Comparison of ENCODE assay signal across 10 cellular contexts in genomic region chr5:93532370-93532769, GRCh38. TPM values are rescaled to one million over a fixed set of nuclear protein-coding genes. Genes with fewer than 3 reads are reported as not detected.
DNase-seq lines count a peak whose midpoint lies in the region; ATAC-seq and TF ChIP-seq lines count a peak whose summit lies in the region.
"Had no signal": no experiment of that assay in that cellular context is flagged by ENCODE, and none has a peak within 500 bp of the region (broad histone marks: within the 10 kb centered on the region; RNA-seq: fewer than 3 reads in every experiment).

No MANE protein-coding gene starts in this region.

- TF ChIP-seq POLR2A in IMR-90 (IDR thresholded peaks at IDR 0.05; ENCODE audit: low read depth, low read length): no peak
- no peak for TF ChIP-seq POLR2A in testis (IDR thresholded peaks at IDR 0.05)

- H2AK9ac ChIP-seq in IMR-90 (replicated peaks; ENCODE audit: low read depth, low read length, poor library complexity): no peak overlapping the region

- BruUV-seq in IMR-90 (replicated peaks; lab: Mats Ljungman, UMichigan): no TSS peak

- intact Hi-C loops in IMR-90 (cut with micrococcal nuclease): no loop called here
- intact Hi-C loops in left colon (cut with DNase I, micrococcal nuclease): no loop called here
- intact Hi-C loops in testis (cut with DNase I; ENCODE audit: low total_unique reads): no loop called here

- H4K20me1 ChIP-seq in IMR-90 (ENCODE audit: insufficient read depth, low read length): no peaks in the 10 kb centered on the region

- H2BK15ac ChIP-seq in IMR-90 (ENCODE audit: low read depth, low read length): no peak overlapping the region

- H3K79me2 ChIP-seq in trophoblast cell (ENCODE audit: control insufficient read depth, insufficient read depth, low read length, poor library complexity): no peaks in the 10 kb centered on the region

- no peak overlapping the region for H2AFZ ChIP-seq in IMR-90 (replicated peaks; ENCODE audit: low read length, poor library complexity)
- H2AFZ ChIP-seq in trophoblast cell (ENCODE audit: insufficient read depth, low read length, poor library complexity): no peak overlapping the region

- 0 out of 2 replicates have a peak overlapping the region, but pooled peaks have one; percentile 2 for H2BK120ac ChIP-seq in IMR-90 (ENCODE audit: low read depth, low read length)
- no peak overlapping the region for H2BK120ac ChIP-seq in trophoblast cell (ENCODE audit: insufficient read depth, low read length, poor library complexity)

- H3K27ac ChIP-seq in IMR-90 (ENCODE audit: insufficient read depth, low read length) (peak overlapping the region; percentile 32; the same call in 1 of the 2 replicates), caudate nucleus (ENCODE audit: low read depth, low read length) (no peak overlapping the region), testis (peak overlapping the region in 1 of 2 donors; percentile 13), trophoblast cell (ENCODE audit: low read depth, low read length) (no peak overlapping the region)

- no peak overlapping the region for H4K12ac ChIP-seq in trophoblast cell (ENCODE audit: low read depth, low read length)

- H4K5ac ChIP-seq in IMR-90 (ENCODE audit: low read depth, low read length): no peak overlapping the region

- DNase-seq in IMR-90: peak; percentile 94
- peak in 41 of 61 donors; percentile 0 to 83 (median 17) for DNase-seq in caudate nucleus (lab: John Stamatoyannopoulos, UW)
- peak; percentile 23 to 34 for DNase-seq in left colon
- DNase-seq in testis: peak; percentile 79
- no peak for DNase-seq in D341Med (ENCODE audit: low spot score)
- DNase-seq in trophoblast cell: no peak
- DNase-seq in HUDEP-2 (lab: John Stamatoyannopoulos, UW; ENCODE audit: unreplicated experiment in 76 of 76): no peak

- H3K4ac ChIP-seq in IMR-90 (ENCODE audit: low read depth, low read length) (no peak overlapping the region; the same call in 1 of the 2 replicates), trophoblast cell (ENCODE audit: low read depth, low read length) (no peak overlapping the region)

- H2BK5ac ChIP-seq in IMR-90 (ENCODE audit: low read depth, low read length, poor library complexity, severe bottlenecking) (peak overlapping the region; percentile 36), trophoblast cell (ENCODE audit: low read depth, low read length, poor library complexity) (no peak overlapping the region)

- peaks cover 4% of the 10 kb centered on the region for H3K9me3 ChIP-seq in IMR-90 (ENCODE audit: control insufficient read depth, insufficient read depth, low read length)
- no peaks in the 10 kb centered on the region for H3K9me3 ChIP-seq in testis
- H3K9me3 ChIP-seq in trophoblast cell (ENCODE audit: insufficient read depth, low read depth, low read length): no peaks in the 10 kb centered on the region

- H3K56ac ChIP-seq in IMR-90 (ENCODE audit: extremely low read depth, insufficient read depth, low read length): 0 out of 2 replicates have a peak overlapping the region, but pooled peaks have one; percentile 9

- H2AK5ac ChIP-seq in IMR-90 (ENCODE audit: low read depth, low read length) (no peak overlapping the region), trophoblast cell (ENCODE audit: low read length) (no peak overlapping the region)

- H3K9me1 ChIP-seq in IMR-90 (ENCODE audit: insufficient read depth, low read length): 0 out of 2 replicates have a peak, but pooled peaks cover 3% of the 10 kb centered on the region

- H4K8ac ChIP-seq in IMR-90 (ENCODE audit: low read depth in 2 of 2, low read length in 2 of 2): peak overlapping the region in 1 of 2 experiments; percentile 8; a peak in 1 of 4 replicates
- H4K8ac ChIP-seq in trophoblast cell (ENCODE audit: low read depth, low read length): no peak overlapping the region

- ATAC-seq in IMR-90 (ENCODE audit: low read depth) (peak; percentile 78), left colon (no peak), HG03097 (IDR thresholded peaks at IDR 0.05; ENCODE audit: low FRiP score, unreplicated experiment) (no peak)
- ATAC-seq: activated T-helper 17 cell treated with anti-CD3 and anti-CD28 coated beads, Interleukin-2, amount 50 U/mL, for 72 hours had no signal

- H2BK20ac ChIP-seq in IMR-90 (ENCODE audit: low read depth, low read length): no peak overlapping the region

- H3K79me1 ChIP-seq in IMR-90 (ENCODE audit: low read depth in 1 of 2, low read length in 2 of 2) (peaks cover 6 to 8% of the 10 kb centered on the region in 2 experiments; a peak in 3 of 4 replicates), trophoblast cell (ENCODE audit: low read length) (no peaks in the 10 kb centered on the region)

- no peak overlapping the region for H4K91ac ChIP-seq in IMR-90 (ENCODE audit: insufficient read depth, low read depth, low read length)
- no peak overlapping the region for H4K91ac ChIP-seq in trophoblast cell (ENCODE audit: low read depth, low read length)

- H3K9ac ChIP-seq in IMR-90 (ENCODE audit: low read depth, low read length) (no peak overlapping the region), trophoblast cell (ENCODE audit: low read length) (no peak overlapping the region)

- H3K23ac ChIP-seq in IMR-90 (ENCODE audit: low read depth, low read length) (no peak overlapping the region), trophoblast cell (ENCODE audit: low read length) (no peak overlapping the region)

- H3K4me2 ChIP-seq in IMR-90 (ENCODE audit: low read depth, low read length): peak overlapping the region; percentile 3; the same call in 1 of the 2 replicates
- H3K4me2 ChIP-seq in trophoblast cell (ENCODE audit: low read length): no peak overlapping the region

- in situ Hi-C loops in IMR-90 (cut with MboI; ENCODE audit: low sequenced_read_pairs): no loop called here

- no peak overlapping the region for H2BK12ac ChIP-seq in trophoblast cell (ENCODE audit: low read length)

- no peak overlapping the region for H3K14ac ChIP-seq in IMR-90 (replicated peaks; ENCODE audit: low read depth, low read length)
- no peak overlapping the region for H3K14ac ChIP-seq in trophoblast cell (ENCODE audit: low read length)

- no peaks in the 10 kb centered on the region for H3K27me3 ChIP-seq in IMR-90 (ENCODE audit: control insufficient read depth, insufficient read depth, low read length)
- no peaks in the 10 kb centered on the region for H3K27me3 ChIP-seq in testis
- H3K27me3 ChIP-seq in trophoblast cell (ENCODE audit: insufficient read depth, low read length): no peaks in the 10 kb centered on the region

- TF ChIP-seq CTCF in IMR-90 (conservative IDR thresholded peaks at IDR 0.05; ENCODE audit: low read depth, low read length) (no peak), testis (IDR thresholded peaks at IDR 0.05) (no peak)

- no peak overlapping the region for H3K18ac ChIP-seq in IMR-90 (ENCODE audit: low read depth, low read length)
- no peak overlapping the region for H3K18ac ChIP-seq in trophoblast cell (ENCODE audit: low read length)

- H3K36me3 ChIP-seq in IMR-90 (ENCODE audit: control insufficient read depth, insufficient read depth, low read length): peaks cover 11% of the 10 kb centered on the region
- H3K36me3 ChIP-seq in testis (ENCODE audit: low read depth, missing control alignments): no peaks in the 10 kb centered on the region
- no peaks in the 10 kb centered on the region for H3K36me3 ChIP-seq in trophoblast cell (ENCODE audit: control insufficient read depth in 1 of 2, insufficient read depth in 2 of 2, low read length in 2 of 2)

- no CpG with 5 or more reads among the region's 4 CpGs for WGBS in IMR-90 (ENCODE audit: extremely low coverage in 2 of 2, insufficient read length in 1 of 2), 2 experiments
- WGBS in testis, 2 donors: 34% methylated on average over 4 of the region's 4 CpGs
- WGBS in trophoblast cell (ENCODE audit: extremely low coverage, insufficient coverage, insufficient read length): no CpG with 5 or more reads among the region's 4 CpGs

- POLR2A ChIA-PET in IMR-90 (lab: Charles Lee; ENCODE audit: unreplicated experiment): no interaction called here

- CTCF ChIA-PET in IMR-90 (lab: Yijun Ruan, JAX): no interaction called here

- H3K4me1 ChIP-seq in IMR-90 (ENCODE audit: control insufficient read depth, insufficient read depth, low read length): 0 out of 2 replicates have a peak, but pooled peaks cover 2% of the 10 kb centered on the region
- peaks cover 4% of the 10 kb centered on the region for H3K4me1 ChIP-seq in testis
- no peaks in the 10 kb centered on the region for H3K4me1 ChIP-seq in trophoblast cell (ENCODE audit: control insufficient read depth in 1 of 2, insufficient read depth in 2 of 2, low read length in 2 of 2)

- no peak; the same call in 1 of the 2 replicates for TF ChIP-seq RAD21 in IMR-90 (IDR thresholded peaks at IDR 0.05; ENCODE audit: low read length)

- dilution Hi-C loops in IMR-90 (cut with HindIII; ENCODE audit: low sequenced_read_pairs, unreplicated experiment): no loop called here

- H3K4me3 ChIP-seq in IMR-90 (ENCODE audit: insufficient read depth, low read depth, low read length) (no peak overlapping the region), testis (no peak overlapping the region), trophoblast cell (ENCODE audit: low read depth, low read length) (no peak overlapping the region)

TF ChIP-seq in IMR-90, 13 proteins besides CTCF, POLR2A, EP300 and RAD21 (continues in another document):
- TF ChIP-seq, protein P1, sequence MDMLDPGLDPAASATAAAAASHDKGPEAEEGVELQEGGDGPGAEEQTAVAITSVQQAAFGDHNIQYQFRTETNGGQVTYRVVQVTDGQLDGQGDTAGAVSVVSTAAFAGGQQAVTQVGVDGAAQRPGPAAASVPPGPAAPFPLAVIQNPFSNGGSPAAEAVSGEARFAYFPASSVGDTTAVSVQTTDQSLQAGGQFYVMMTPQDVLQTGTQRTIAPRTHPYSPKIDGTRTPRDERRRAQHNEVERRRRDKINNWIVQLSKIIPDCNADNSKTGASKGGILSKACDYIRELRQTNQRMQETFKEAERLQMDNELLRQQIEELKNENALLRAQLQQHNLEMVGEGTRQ (IDR thresholded peaks at IDR 0.05; ENCODE audit: low read depth, low read length): peak; percentile 73
- TF ChIP-seq FOS (IDR thresholded peaks at IDR 0.05; ENCODE audit: low read depth, low read length) (0 out of 2 replicates have a peak, but pooled peaks have one; percentile 7), MAFK (IDR thresholded peaks at IDR 0.05; ENCODE audit: low read depth, low read length) (no peak)

RNA-seq across cellular contexts. Expression of gene NR2F1-AS1, which starts 48.6 kb away (rescaled TPM):
- total RNA-seq in IMR-90 (2012; rRNA removed) (12.5 and 17.8 TPM in 2 replicates), left colon (1 to 10 TPM; 2.2 to 3.2 TPM), testis (10 to 100 TPM; 15.6 to 20.6 TPM)
- polyA plus RNA-seq in IMR-90 (2012; rRNA removed) (12.1 and 12.8 TPM in 2 replicates), testis (ENCODE audit: insufficient read depth, low read depth, low replicate concordance) (24.8 TPM)
- polyA plus RNA-seq in IMR-90 (2012; cell fraction: cytosol; rRNA removed): 3.6 and 4.5 TPM in 2 replicates
- 7.6 and 30.6 TPM in 2 replicates for polyA plus RNA-seq in IMR-90 (2012; cell fraction: nucleus; rRNA removed; ENCODE audit: low replicate concordance)
- 0.01 and 0.12 TPM in 2 replicates for polyA plus RNA-seq in trophoblast cell (2013)
- total RNA-seq: activated T-helper 17 cell treated with anti-CD3 and anti-CD28 coated beads, Interleukin-2, amount 50 U/mL, for 72 hours had no signal

RNA-seq across cellular contexts. Expression of gene NR2F1, which starts 50.7 kb away (rescaled TPM):
- total RNA-seq in IMR-90 (2012; rRNA removed): 18.1 and 19.0 TPM in 2 replicates
- polyA plus RNA-seq in IMR-90 (2012; rRNA removed): 160 and 175 TPM in 2 replicates
- 80.6 and 211 TPM in 2 replicates for polyA plus RNA-seq in IMR-90 (2012; cell fraction: cytosol; rRNA removed)
- 153 and 546 TPM in 2 replicates for polyA plus RNA-seq in IMR-90 (2012; cell fraction: nucleus; rRNA removed; ENCODE audit: low replicate concordance)
- 1 to 10 TPM; 2.7 to 4.9 TPM for total RNA-seq in left colon
- 10 to 100 TPM; 16.0 to 22.7 TPM for total RNA-seq in testis
- polyA plus RNA-seq in testis (ENCODE audit: insufficient read depth, low read depth, low replicate concordance): 16.9 TPM
- polyA plus RNA-seq in trophoblast cell (2013): 0.04 and 0.14 TPM in 2 replicates
- total RNA-seq: activated T-helper 17 cell treated with anti-CD3 and anti-CD28 coated beads, Interleukin-2, amount 50 U/mL, for 72 hours had no signal
- polyA plus RNA-seq: keratinocyte had no signal

Comparison
In these comparisons a context has a peak if more than half of its experiments do, and no peak if none do; other contexts are left out.
1. DNase-seq: peak in IMR-90 (single experiment), caudate nucleus (41 of 61), left colon (2 of 2) and testis (single experiment); none in D341Med (single experiment), trophoblast cell (0 of 2) and HUDEP-2 (0 of 76).